9 cellular contexts compared by ENCODE assay signal in genomic region chr1:194267021-194267420, GRCh38.
"Had no signal": no experiment of that assay in that cellular context is flagged by ENCODE, and none has a peak within 500 bp of the region (broad histone marks: within the 10 kb centered on the region; RNA-seq: fewer than 3 reads in every experiment).

No MANE protein-coding gene starts in this region.

- H3K27ac Mint-ChIP-seq: GM23338, H9 had no signal

- H3K4me3 Mint-ChIP-seq: GM23338, H9 had no signal

- FAIRE-seq: H1, H54, HTR-8/SVneo, K562 had no signal

- H3K4me3 ChIP-seq: GM23338, K562 had no signal

- ATAC-seq: GM23338, K562 had no signal

- DNase-seq: H9, HCEC 1CT, IMR-90, KG1 had no signal
